2 cellular contexts compared by ENCODE assay signal in the genomic region with DNA sequence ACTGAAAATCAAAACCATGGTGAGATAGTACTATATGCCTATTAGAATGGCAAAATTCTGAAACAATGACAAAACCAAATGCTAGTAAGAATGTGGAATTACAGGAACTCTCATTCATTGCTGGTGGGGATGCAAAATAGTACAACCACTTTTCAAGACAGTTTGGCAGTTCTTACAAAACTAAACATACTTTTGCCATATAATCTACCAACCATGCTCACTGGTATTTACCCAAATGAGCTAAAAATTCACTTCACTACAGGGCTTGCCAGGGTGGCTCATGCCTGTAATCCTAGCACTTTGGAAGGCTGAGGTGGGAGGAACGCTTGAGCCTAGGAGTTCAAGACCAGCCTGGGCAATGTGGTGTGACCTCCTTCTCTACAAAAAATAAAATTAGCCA.
TF ChIP-seq lines count a peak whose summit lies in the region.

No MANE protein-coding gene starts in this region.

TF ChIP-seq in IMR-90, 13 proteins besides CTCF, POLR2A, EP300 and RAD21:
- TF ChIP-seq CHD1 (IDR thresholded peaks at IDR 0.05; ENCODE audit: low read depth, low read length) (no peak), FOS (IDR thresholded peaks at IDR 0.05; ENCODE audit: low read depth, low read length) (no peak), NFE2L2 (IDR thresholded peaks at IDR 0.05; ENCODE audit: low read depth, low read length) (no peak), MAZ (IDR thresholded peaks at IDR 0.05; ENCODE audit: borderline replicate concordance, low read depth, low read length) (no peak), CEBPB (IDR thresholded peaks at IDR 0.05; ENCODE audit: low read depth, low read length) (no peak), SMC3 (IDR thresholded peaks at IDR 0.05; ENCODE audit: low read depth, low read length) (no peak), RFX5 (IDR thresholded peaks at IDR 0.05; ENCODE audit: low read depth, low read length) (no peak), BHLHE40 (IDR thresholded peaks at IDR 0.05; ENCODE audit: low read depth, low read length) (no peak)
- TF ChIP-seq, protein P1, sequence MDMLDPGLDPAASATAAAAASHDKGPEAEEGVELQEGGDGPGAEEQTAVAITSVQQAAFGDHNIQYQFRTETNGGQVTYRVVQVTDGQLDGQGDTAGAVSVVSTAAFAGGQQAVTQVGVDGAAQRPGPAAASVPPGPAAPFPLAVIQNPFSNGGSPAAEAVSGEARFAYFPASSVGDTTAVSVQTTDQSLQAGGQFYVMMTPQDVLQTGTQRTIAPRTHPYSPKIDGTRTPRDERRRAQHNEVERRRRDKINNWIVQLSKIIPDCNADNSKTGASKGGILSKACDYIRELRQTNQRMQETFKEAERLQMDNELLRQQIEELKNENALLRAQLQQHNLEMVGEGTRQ (IDR thresholded peaks at IDR 0.05; ENCODE audit: low read depth, low read length), result no peak
- TF ChIP-seq, protein P2, sequence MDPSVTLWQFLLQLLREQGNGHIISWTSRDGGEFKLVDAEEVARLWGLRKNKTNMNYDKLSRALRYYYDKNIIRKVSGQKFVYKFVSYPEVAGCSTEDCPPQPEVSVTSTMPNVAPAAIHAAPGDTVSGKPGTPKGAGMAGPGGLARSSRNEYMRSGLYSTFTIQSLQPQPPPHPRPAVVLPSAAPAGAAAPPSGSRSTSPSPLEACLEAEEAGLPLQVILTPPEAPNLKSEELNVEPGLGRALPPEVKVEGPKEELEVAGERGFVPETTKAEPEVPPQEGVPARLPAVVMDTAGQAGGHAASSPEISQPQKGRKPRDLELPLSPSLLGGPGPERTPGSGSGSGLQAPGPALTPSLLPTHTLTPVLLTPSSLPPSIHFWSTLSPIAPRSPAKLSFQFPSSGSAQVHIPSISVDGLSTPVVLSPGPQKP (IDR thresholded peaks at IDR 0.05; ENCODE audit: borderline replicate concordance, low read depth, low read length), result no peak
TF ChIP-seq in IMR-90: peak in this region for 0.

TF ChIP-seq in GM12878, 131 proteins besides CTCF, POLR2A, EP300 and RAD21:
- no peak for TF ChIP-seq CBFB (IDR thresholded peaks at IDR 0.05; ENCODE audit: low read depth)
- no peak for TF ChIP-seq BMI1 (IDR thresholded peaks at IDR 0.05; ENCODE audit: borderline replicate concordance)
- 0 out of 2 replicates have a peak, but pooled peaks have one; percentile 5 for TF ChIP-seq MTA3 (IDR thresholded peaks at IDR 0.05; ENCODE audit: borderline replicate concordance, low read length)
- no peak for TF ChIP-seq FOS (IDR thresholded peaks at IDR 0.05; ENCODE audit: borderline replicate concordance, extremely low read depth, insufficient read length)
- TF ChIP-seq, protein P3, sequence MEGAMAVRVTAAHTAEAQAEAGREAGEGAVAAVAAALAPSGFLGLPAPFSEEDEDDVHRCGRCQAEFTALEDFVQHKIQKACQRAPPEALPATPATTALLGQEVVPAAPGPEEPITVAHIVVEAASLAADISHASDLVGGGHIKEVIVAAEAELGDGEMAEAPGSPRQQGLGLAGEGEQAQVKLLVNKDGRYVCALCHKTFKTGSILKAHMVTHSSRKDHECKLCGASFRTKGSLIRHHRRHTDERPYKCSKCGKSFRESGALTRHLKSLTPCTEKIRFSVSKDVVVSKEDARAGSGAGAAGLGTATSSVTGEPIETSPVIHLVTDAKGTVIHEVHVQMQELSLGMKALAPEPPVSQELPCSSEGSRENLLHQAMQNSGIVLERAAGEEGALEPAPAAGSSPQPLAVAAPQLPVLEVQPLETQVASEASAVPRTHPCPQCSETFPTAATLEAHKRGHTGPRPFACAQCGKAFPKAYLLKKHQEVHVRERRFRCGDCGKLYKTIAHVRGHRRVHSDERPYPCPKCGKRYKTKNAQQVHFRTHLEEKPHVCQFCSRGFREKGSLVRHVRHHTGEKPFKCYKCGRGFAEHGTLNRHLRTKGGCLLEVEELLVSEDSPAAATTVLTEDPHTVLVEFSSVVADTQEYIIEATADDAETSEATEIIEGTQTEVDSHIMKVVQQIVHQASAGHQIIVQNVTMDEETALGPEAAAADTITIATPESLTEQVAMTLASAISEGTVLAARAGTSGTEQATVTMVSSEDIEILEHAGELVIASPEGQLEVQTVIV (IDR thresholded peaks at IDR 0.05; ENCODE audit: borderline replicate concordance, partially characterized antibody), result no peak
- TF ChIP-seq, protein P4, sequence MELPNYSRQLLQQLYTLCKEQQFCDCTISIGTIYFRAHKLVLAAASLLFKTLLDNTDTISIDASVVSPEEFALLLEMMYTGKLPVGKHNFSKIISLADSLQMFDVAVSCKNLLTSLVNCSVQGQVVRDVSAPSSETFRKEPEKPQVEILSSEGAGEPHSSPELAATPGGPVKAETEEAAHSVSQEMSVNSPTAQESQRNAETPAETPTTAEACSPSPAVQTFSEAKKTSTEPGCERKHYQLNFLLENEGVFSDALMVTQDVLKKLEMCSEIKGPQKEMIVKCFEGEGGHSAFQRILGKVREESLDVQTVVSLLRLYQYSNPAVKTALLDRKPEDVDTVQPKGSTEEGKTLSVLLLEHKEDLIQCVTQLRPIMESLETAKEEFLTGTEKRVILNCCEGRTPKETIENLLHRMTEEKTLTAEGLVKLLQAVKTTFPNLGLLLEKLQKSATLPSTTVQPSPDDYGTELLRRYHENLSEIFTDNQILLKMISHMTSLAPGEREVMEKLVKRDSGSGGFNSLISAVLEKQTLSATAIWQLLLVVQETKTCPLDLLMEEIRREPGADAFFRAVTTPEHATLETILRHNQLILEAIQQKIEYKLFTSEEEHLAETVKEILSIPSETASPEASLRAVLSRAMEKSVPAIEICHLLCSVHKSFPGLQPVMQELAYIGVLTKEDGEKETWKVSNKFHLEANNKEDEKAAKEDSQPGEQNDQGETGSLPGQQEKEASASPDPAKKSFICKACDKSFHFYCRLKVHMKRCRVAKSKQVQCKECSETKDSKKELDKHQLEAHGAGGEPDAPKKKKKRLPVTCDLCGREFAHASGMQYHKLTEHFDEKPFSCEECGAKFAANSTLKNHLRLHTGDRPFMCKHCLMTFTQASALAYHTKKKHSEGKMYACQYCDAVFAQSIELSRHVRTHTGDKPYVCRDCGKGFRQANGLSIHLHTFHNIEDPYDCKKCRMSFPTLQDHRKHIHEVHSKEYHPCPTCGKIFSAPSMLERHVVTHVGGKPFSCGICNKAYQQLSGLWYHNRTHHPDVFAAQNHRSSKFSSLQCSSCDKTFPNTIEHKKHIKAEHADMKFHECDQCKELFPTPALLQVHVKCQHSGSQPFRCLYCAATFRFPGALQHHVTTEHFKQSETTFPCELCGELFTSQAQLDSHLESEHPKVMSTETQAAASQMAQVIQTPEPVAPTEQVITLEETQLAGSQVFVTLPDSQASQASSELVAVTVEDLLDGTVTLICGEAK (IDR thresholded peaks at IDR 0.05; ENCODE audit: borderline replicate concordance), result no peak
- TF ChIP-seq NFXL1 (IDR thresholded peaks at IDR 0.05; ENCODE audit: borderline replicate concordance), result no peak
